8 cellular contexts compared by ENCODE assay signal in genomic region chr4:83455300-83456183, GRCh38. TPM values are rescaled to one million over a fixed set of nuclear protein-coding genes. Genes with fewer than 3 reads are reported as not detected.
DNase-seq lines count a peak whose midpoint lies in the region; ATAC-seq, FAIRE-seq and TF ChIP-seq lines count a peak whose summit lies in the region.

A gene with protein sequence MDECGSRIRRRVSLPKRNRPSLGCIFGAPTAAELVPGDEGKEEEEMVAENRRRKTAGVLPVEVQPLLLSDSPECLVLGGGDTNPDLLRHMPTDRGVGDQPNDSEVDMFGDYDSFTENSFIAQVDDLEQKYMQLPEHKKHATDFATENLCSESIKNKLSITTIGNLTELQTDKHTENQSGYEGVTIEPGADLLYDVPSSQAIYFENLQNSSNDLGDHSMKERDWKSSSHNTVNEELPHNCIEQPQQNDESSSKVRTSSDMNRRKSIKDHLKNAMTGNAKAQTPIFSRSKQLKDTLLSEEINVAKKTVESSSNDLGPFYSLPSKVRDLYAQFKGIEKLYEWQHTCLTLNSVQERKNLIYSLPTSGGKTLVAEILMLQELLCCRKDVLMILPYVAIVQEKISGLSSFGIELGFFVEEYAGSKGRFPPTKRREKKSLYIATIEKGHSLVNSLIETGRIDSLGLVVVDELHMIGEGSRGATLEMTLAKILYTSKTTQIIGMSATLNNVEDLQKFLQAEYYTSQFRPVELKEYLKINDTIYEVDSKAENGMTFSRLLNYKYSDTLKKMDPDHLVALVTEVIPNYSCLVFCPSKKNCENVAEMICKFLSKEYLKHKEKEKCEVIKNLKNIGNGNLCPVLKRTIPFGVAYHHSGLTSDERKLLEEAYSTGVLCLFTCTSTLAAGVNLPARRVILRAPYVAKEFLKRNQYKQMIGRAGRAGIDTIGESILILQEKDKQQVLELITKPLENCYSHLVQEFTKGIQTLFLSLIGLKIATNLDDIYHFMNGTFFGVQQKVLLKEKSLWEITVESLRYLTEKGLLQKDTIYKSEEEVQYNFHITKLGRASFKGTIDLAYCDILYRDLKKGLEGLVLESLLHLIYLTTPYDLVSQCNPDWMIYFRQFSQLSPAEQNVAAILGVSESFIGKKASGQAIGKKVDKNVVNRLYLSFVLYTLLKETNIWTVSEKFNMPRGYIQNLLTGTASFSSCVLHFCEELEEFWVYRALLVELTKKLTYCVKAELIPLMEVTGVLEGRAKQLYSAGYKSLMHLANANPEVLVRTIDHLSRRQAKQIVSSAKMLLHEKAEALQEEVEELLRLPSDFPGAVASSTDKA (minus strand): TSS chr4:83455823. CDS start chr4:83455693, 130 bp downstream.
MRPS18C (plus strand) TSS chr4:83456058; CDS start chr4:83456078, 20 bp downstream.

- intact Hi-C loops in cardiac septum (cut with DNase I) = loop anchor here (2.0 to 10.0 kb wide), 3 partner anchors 29 to 551 kb away; partner anchors contain the start of genes ABRAXAS1, COQ2 and THAP9
- intact Hi-C loops in transverse colon (cut with DNase I; ENCODE audit: low total_unique reads) = no loop called here

- H3K27me3 Mint-ChIP-seq in T-cell = no peaks in the 10 kb centered on the region

- peak within 1 kb of the TSS; percentile 96 for H4K8ac ChIP-seq in trophoblast cell (ENCODE audit: low read depth, low read length)

- TF ChIP-seq POLR2A in GM12892 (IDR thresholded peaks at IDR 0.05; ENCODE audit: low read depth, low read length) = peak; percentile 97
- peak; percentile 83 for TF ChIP-seq POLR2A in transverse colon (IDR thresholded peaks at IDR 0.05)

- H3K18ac ChIP-seq in trophoblast cell (ENCODE audit: low read length) = peak within 1 kb of the TSS; percentile 71

- peak; percentile 73 for DNase-seq in GM12892 (ENCODE audit: insufficient read length)
- DNase-seq in NCI-H1436 treated with DMSO at 0.1 percent for 48 hours (lab: John Stamatoyannopoulos, UW) = peak; percentile 96
- DNase-seq in T-cell = peak; percentile 84 to 99 (median 96)
- DNase-seq in cardiac septum (ENCODE audit: low spot score) = peak; percentile 97
- DNase-seq in trophoblast cell = peak; percentile 97 to 99
- DNase-seq in transverse colon = peak; percentile 97

- peak within 1 kb of the TSS; percentile 100 for H3K27ac Mint-ChIP-seq in T-cell

- H2BK5ac ChIP-seq in trophoblast cell (ENCODE audit: low read depth, low read length, poor library complexity) = peak within 1 kb of the TSS; percentile 90

- H4K12ac ChIP-seq in trophoblast cell (ENCODE audit: low read depth, low read length) = peak within 1 kb of the TSS; percentile 92

- H3K9ac ChIP-seq in trophoblast cell (ENCODE audit: low read length) = peak within 1 kb of the TSS; percentile 92

- H2BK120ac ChIP-seq in trophoblast cell (ENCODE audit: insufficient read depth, low read length, poor library complexity) = peak within 1 kb of the TSS; percentile 74

- H3K9me3 Mint-ChIP-seq in T-cell = no peaks in the 10 kb centered on the region

- peak within 1 kb of the TSS; percentile 61 for H3K4me2 ChIP-seq in trophoblast cell (ENCODE audit: low read length)

- no peaks in the 10 kb centered on the region for H3K9me3 ChIP-seq in trophoblast cell (ENCODE audit: insufficient read depth, low read depth, low read length)
- no peaks in the 10 kb centered on the region for H3K9me3 ChIP-seq in transverse colon

- H2AK5ac ChIP-seq in trophoblast cell (ENCODE audit: low read length) = no peak within 1 kb of the TSS

- H3K36me3 Mint-ChIP-seq in T-cell = peaks cover 34% of the 10 kb centered on the region

- ATAC-seq in HG02852 (IDR thresholded peaks at IDR 0.05; ENCODE audit: unreplicated experiment) (peak; percentile 93), T-cell (replicated peaks in 1 of 4) (peak; percentile 90 to 93 (median 92))

- peaks cover 4% of the 10 kb centered on the region for H3K79me1 ChIP-seq in trophoblast cell (ENCODE audit: low read length)

- H3K4me1 ChIP-seq in trophoblast cell (ENCODE audit: control insufficient read depth in 1 of 2, insufficient read depth in 2 of 2, low read length in 2 of 2) = peaks cover 0 to 3% of the 10 kb centered on the region in 2 experiments
- H3K4me1 ChIP-seq in transverse colon = peaks cover 0 to 29% (median 22%) of the 10 kb centered on the region in 4 donors

- no peak within 1 kb of the TSS for H3K23ac ChIP-seq in trophoblast cell (ENCODE audit: low read length)

- CTCF ChIA-PET in T-cell (lab: Charles Lee) = interaction anchor here (0.6 to 2.6 kb wide), 6 partner anchors 15 to 420 kb away, joined by 3 to 8 read pairs (median 4); partner anchors contain the start of genes ABRAXAS1 (in 1 of the 2) and COPS4 (in 1 of the 2)

- H3K27ac ChIP-seq in adipose tissue (ENCODE audit: low read depth, low read length) (peak within 1 kb of the TSS; percentile 94), trophoblast cell (ENCODE audit: low read depth, low read length) (peak within 1 kb of the TSS; percentile 74), transverse colon (peak within 1 kb of the TSS; percentile 95 to 98 (median 96))

- peak within 1 kb of the TSS; percentile 98 to 100 (median 100) for H3K4me3 Mint-ChIP-seq in T-cell

- peak within 1 kb of the TSS; percentile 92 for H3K14ac ChIP-seq in trophoblast cell (ENCODE audit: low read length)

- peak within 1 kb of the TSS; percentile 90 for H3K4me3 ChIP-seq in trophoblast cell (ENCODE audit: low read depth, low read length)
- peak within 1 kb of the TSS; percentile 66 to 88 (median 74) for H3K4me3 ChIP-seq in transverse colon

- H3K79me2 ChIP-seq in trophoblast cell (ENCODE audit: control insufficient read depth, insufficient read depth, low read length, poor library complexity) = peaks cover 7% of the 10 kb centered on the region

- peaks cover 48 to 63% (median 62%) of the 10 kb centered on the region in 3 donors for H3K4me1 Mint-ChIP-seq in T-cell

- in situ Hi-C loops in transverse colon (cut with MboI; ENCODE audit: low pct_ligation_motif_present in 1 of 4, low pct_unique_long_range_greater_than_20kb in 1 of 4, low sequenced_read_pairs in 3 of 4) = loop anchor here in 2 of 4 donors (10.0 to 25.0 kb wide), 3 partner anchors 171 to 593 kb away; partner anchors contain the start of genes COPS4 (in 1 of the 2) and COQ2 (in 1 of the 2)

- H3K27me3 ChIP-seq in trophoblast cell (ENCODE audit: insufficient read depth, low read length) = no peaks in the 10 kb centered on the region
- H3K27me3 ChIP-seq in transverse colon = no peaks in the 10 kb centered on the region

- peak within 1 kb of the TSS; percentile 64 for H3K4ac ChIP-seq in trophoblast cell (ENCODE audit: low read depth, low read length)

- TF ChIP-seq EP300 in transverse colon (IDR thresholded peaks at IDR 0.05; ENCODE audit: low read depth) = no peak

- no peak within 1 kb of the TSS for H2BK12ac ChIP-seq in trophoblast cell (ENCODE audit: low read length)

- POLR2A ChIA-PET in T-cell (lab: Charles Lee) = interaction anchor here (0.6 to 1.7 kb wide), 6 partner anchors 30 to 559 kb away, joined by 3 to 6 read pairs (median 4); partner anchors contain the start of genes ABRAXAS1 (in 1 of the 2), COPS4 (in 1 of the 2) and HPSE (in 1 of the 2)

- peak; percentile 99 for FAIRE-seq in GM12892 (lab: Jason Lieb, UNC)

- peak within 1 kb of the TSS; percentile 96 for H2AFZ ChIP-seq in trophoblast cell (ENCODE audit: insufficient read depth, low read length, poor library complexity)

- 0% methylated on average over 57 of the region's 57 CpGs for WGBS in adipose tissue, 3 donors
- no CpG with 5 or more reads among the region's 57 CpGs for WGBS in trophoblast cell (ENCODE audit: extremely low coverage, insufficient coverage, insufficient read length)
- 0% methylated on average over 3 to 57 of the region's 57 CpGs for WGBS in transverse colon (ENCODE audit: low coverage in 1 of 2), 2 donors

- H3K36me3 ChIP-seq in trophoblast cell (ENCODE audit: control insufficient read depth in 1 of 2, insufficient read depth in 2 of 2, low read length in 2 of 2) = peaks cover 3 to 9% of the 10 kb centered on the region in 2 experiments
- peaks cover 0 to 25% (median 9%) of the 10 kb centered on the region in 4 donors for H3K36me3 ChIP-seq in transverse colon

- peak in 4 of 5 experiments; percentile 21 to 56 (median 36) for TF ChIP-seq CTCF in transverse colon (IDR thresholded peaks at IDR 0.05)

- H4K91ac ChIP-seq in trophoblast cell (ENCODE audit: low read depth, low read length) = peak within 1 kb of the TSS; percentile 82

RNA-seq across cellular contexts. Expression of the first gene that starts in this region (rescaled TPM):
- 8.0 TPM for polyA plus RNA-seq in GM12892 (2012; ENCODE audit: missing spikeins)
- total RNA-seq in T-cell (10 to 100 TPM; 30.6 to 36.3 (median 34.9) TPM), cardiac septum (11.1 TPM), transverse colon (10 to 100 TPM in 2 of 4 donors, 1 to 10 TPM in 2; 2.6 to 19.1 (median 7.4) TPM)
- 1 to 10 TPM; 5.7 to 9.7 (median 9.3) TPM for polyA plus RNA-seq in adipose tissue
- polyA plus RNA-seq in trophoblast cell (2013) = 6.3 and 6.6 TPM in 2 replicates

RNA-seq across cellular contexts. Expression of gene MRPS18C, which starts in this region (rescaled TPM):
- 47.3 TPM for polyA plus RNA-seq in GM12892 (2012; ENCODE audit: missing spikeins)
- total RNA-seq in T-cell = 10 to 100 TPM; 11.1 to 36.2 (median 32.9) TPM
- 10 to 100 TPM; 15.3 to 29.5 (median 28.8) TPM for polyA plus RNA-seq in adipose tissue
- total RNA-seq in cardiac septum = 39.1 TPM
- polyA plus RNA-seq in trophoblast cell (2013) = 103 and 106 TPM in 2 replicates
- total RNA-seq in transverse colon = 10 to 100 TPM; 10.7 to 32.2 (median 16.5) TPM

Comparison
In these comparisons a context has a peak if more than half of its experiments do, and no peak if none do; other contexts are left out.
1. Peak in every context shown above with its lines: DNase-seq, ATAC-seq, H3K4me3 ChIP-seq and H3K27ac ChIP-seq.